Comparison of ENCODE assay signal across 25 cellular contexts in genomic region chr10:43340101-43340500, GRCh38. TPM values are rescaled to one million over a fixed set of nuclear protein-coding genes. Genes with fewer than 3 reads are reported as not detected.
A peak's percentile ranks its signal among the peaks of the same experiment; 100 is the strongest.
DNase-seq lines count a peak whose midpoint lies in the region; ATAC-seq and TF ChIP-seq lines count a peak whose summit lies in the region.
"Had no signal": no experiment of that assay in that cellular context is flagged by ENCODE, and none has a peak within 500 bp of the region (broad histone marks: within the 10 kb centered on the region; RNA-seq: fewer than 3 reads in every experiment).

No MANE protein-coding gene starts in this region.

- TF ChIP-seq POLR2A in upper lobe of left lung (IDR thresholded peaks at IDR 0.05): no peak

- ATAC-seq in left lung: no peak
- ATAC-seq in upper lobe of left lung (ENCODE audit: low FRiP score in 2 of 2): no peak
- no peak for ATAC-seq in GM21526 (IDR thresholded peaks at IDR 0.05; ENCODE audit: low FRiP score, unreplicated experiment)
- no peak for ATAC-seq in HG02610 (IDR thresholded peaks at IDR 0.05; ENCODE audit: unreplicated experiment)
- ATAC-seq: GM12878 had no signal

- H3K27me3 ChIP-seq in PC-9 (ENCODE audit: insufficient read depth, low read depth) (no peaks in the 10 kb centered on the region), left lung (peaks cover 0 to 5% of the 10 kb centered on the region in 2 donors), upper lobe of left lung (no peaks in the 10 kb centered on the region), endodermal cell (ENCODE audit: control insufficient read depth, insufficient read depth, low read length, poor library complexity, severe bottlenecking) (no peaks in the 10 kb centered on the region)

- H3K4me1 ChIP-seq in PC-9 (replicated peaks; ENCODE audit: insufficient read depth): peaks cover 23% of the 10 kb centered on the region
- peaks cover 0 to 7% of the 10 kb centered on the region in 2 donors for H3K4me1 ChIP-seq in left lung
- peaks cover 0 to 26% (median 8%) of the 10 kb centered on the region in 4 donors for H3K4me1 ChIP-seq in upper lobe of left lung
- H3K4me1 ChIP-seq in endodermal cell (ENCODE audit: control insufficient read depth, insufficient read depth, low read length): no peaks in the 10 kb centered on the region

- no peak overlapping the region for H3K9ac ChIP-seq in endodermal cell (ENCODE audit: extremely low read depth, low read length, poor library complexity, severe bottlenecking)
- H3K9ac ChIP-seq: GM23248 had no signal

- peaks cover 67% of the 10 kb centered on the region for H3K4me1 Mint-ChIP-seq in Calu3 (ENCODE audit: low read depth, unreplicated experiment)
- peaks cover 13% of the 10 kb centered on the region for H3K4me1 Mint-ChIP-seq in endodermal cell

- peaks cover 26% of the 10 kb centered on the region for H3K36me3 Mint-ChIP-seq in Calu3 (ENCODE audit: insufficient read depth, unreplicated experiment)
- H3K36me3 Mint-ChIP-seq in endodermal cell (ENCODE audit: low read depth): no peaks in the 10 kb centered on the region

- H3K9me2 ChIP-seq in PC-9 (ENCODE audit: insufficient read depth): no peaks in the 10 kb centered on the region

- POLR2A ChIA-PET in PC-9 (lab: Charles Lee; ENCODE audit: unreplicated experiment): no interaction called here

- no peaks in the 10 kb centered on the region for H4K20me1 ChIP-seq in PC-9 (ENCODE audit: insufficient read depth)

- peak overlapping the region; percentile 77 for H3K27ac Mint-ChIP-seq in Calu3 (ENCODE audit: unreplicated experiment)
- no peak overlapping the region for H3K27ac Mint-ChIP-seq in endodermal cell
- H3K27ac Mint-ChIP-seq: CD4-positive, alpha-beta T cell had no signal

- H3K4me3 Mint-ChIP-seq in Calu3 (ENCODE audit: low read depth, unreplicated experiment) (no peak overlapping the region), endodermal cell (no peak overlapping the region)
- H3K4me3 Mint-ChIP-seq: CD4-positive, alpha-beta T cell had no signal

- DNase-seq in Calu3 (no peak), PC-9 (no peak), left lung (no peak), upper lobe of left lung (no peak), endodermal cell (no peak)
- DNase-seq: CD4-positive, alpha-beta T cell; COR-L47; DND-41; GM23248; Karpas-422; NCI-H1694; NCI-H2081; NCI-H2171; NCI-H345; NCI-H524 treated with DMSO at 0.1 percent for 48 hours; NCI-H82; Right ventricle myocardium superior had no signal

- H3K4me3 ChIP-seq in PC-9 (no peak overlapping the region), left lung (no peak overlapping the region), upper lobe of left lung (no peak overlapping the region), endodermal cell (ENCODE audit: low read length) (no peak overlapping the region)
- H3K4me3 ChIP-seq: GM12878, GM23248, HAP-1 had no signal

- BruUV-seq in Calu3 (replicated peaks; lab: Mats Ljungman, UMichigan) (no TSS peak), PC-9 (replicated peaks; lab: Mats Ljungman, UMichigan) (no TSS peak)

- no peaks in the 10 kb centered on the region for H3K79me2 ChIP-seq in PC-9 (ENCODE audit: low read depth)

- no peak for TF ChIP-seq EP300 in upper lobe of left lung (IDR thresholded peaks at IDR 0.05)

- H3K27ac ChIP-seq in PC-9: no peak overlapping the region
- H3K27ac ChIP-seq in left lung: peak overlapping the region; percentile 45 to 67
- peak overlapping the region in 3 of 4 donors; percentile 26 to 76 (median 27) for H3K27ac ChIP-seq in upper lobe of left lung
- H3K27ac ChIP-seq in endodermal cell (ENCODE audit: low read depth, low read length): no peak overlapping the region
- H3K27ac ChIP-seq: GM23248 had no signal

- no peak overlapping the region; the same call in 1 of the 2 replicates for H2AFZ ChIP-seq in PC-9
- H2AFZ ChIP-seq: GM23248 had no signal

- TF ChIP-seq CTCF in Calu3 (IDR thresholded peaks at IDR 0.05; ENCODE audit: unreplicated experiment): no peak
- no peak for TF ChIP-seq CTCF in PC-9 (conservative IDR thresholded peaks at IDR 0.05)
- TF ChIP-seq CTCF in left lung (IDR thresholded peaks at IDR 0.05): no peak
- TF ChIP-seq CTCF in upper lobe of left lung (IDR thresholded peaks at IDR 0.05): no peak
- no peak for TF ChIP-seq CTCF in endodermal cell (conservative IDR thresholded peaks at IDR 0.05)

- H3K9me3 Mint-ChIP-seq in Calu3 (ENCODE audit: low read depth, unreplicated experiment) (no peaks in the 10 kb centered on the region), endodermal cell (no peaks in the 10 kb centered on the region)
- H3K9me3 Mint-ChIP-seq: CD4-positive, alpha-beta T cell had no signal

- H3K36me3 ChIP-seq in PC-9 (ENCODE audit: low read depth) (no peaks in the 10 kb centered on the region), left lung (no peaks in the 10 kb centered on the region), upper lobe of left lung (no peaks in the 10 kb centered on the region), endodermal cell (ENCODE audit: control insufficient read depth, insufficient read depth, low read length) (no peaks in the 10 kb centered on the region)
- H3K36me3 ChIP-seq: HAP-1 had no signal

- intact Hi-C loops in Calu3 (cut with micrococcal nuclease; ENCODE audit: unreplicated experiment): no loop called here
- intact Hi-C loops in PC-9 (cut with micrococcal nuclease; ENCODE audit: unreplicated experiment): no loop called here
- intact Hi-C loops in left lung (cut with DNase I): loop anchor here in 1 of 2 donors (10.0 kb wide), 1 partner anchor 45 kb away; no protein-coding TSS in a partner anchor

- H3K27me3 Mint-ChIP-seq in Calu3 (ENCODE audit: unreplicated experiment): no peaks in the 10 kb centered on the region
- peaks cover 16% of the 10 kb centered on the region for H3K27me3 Mint-ChIP-seq in endodermal cell (ENCODE audit: insufficient read depth)

- CTCF ChIA-PET in Calu3 (lab: Charles Lee): interaction anchor here (0.6 to 1.0 kb wide), 4 partner anchors 15 to 56 kb away, joined by 3 to 4 read pairs (median 4); no protein-coding TSS in a partner anchor
- CTCF ChIA-PET in PC-9 (lab: Charles Lee): no interaction called here

- WGBS in upper lobe of left lung, 2 donors: 81 to 84% methylated on average over 6 of the region's 6 CpGs
- 87 to 95% methylated on average over 4 to 6 of the region's 6 CpGs for WGBS in endodermal cell (ENCODE audit: insufficient coverage in 1 of 2, insufficient read length in 1 of 2), 2 experiments

- H3K4me2 ChIP-seq in PC-9: peak overlapping the region; percentile 52

- peaks cover 20% of the 10 kb centered on the region for H3F3A ChIP-seq in PC-9 (ENCODE audit: insufficient read depth, low read depth)

- no peaks in the 10 kb centered on the region for H3K9me3 ChIP-seq in PC-9 (ENCODE audit: insufficient read depth, low read depth)
- no peaks in the 10 kb centered on the region for H3K9me3 ChIP-seq in left lung
- H3K9me3 ChIP-seq in upper lobe of left lung: no peaks in the 10 kb centered on the region
- H3K9me3 ChIP-seq in endodermal cell (ENCODE audit: control insufficient read depth, low read length): no peaks in the 10 kb centered on the region
- H3K9me3 ChIP-seq: HAP-1 had no signal

RNA-seq across cellular contexts. Expression of gene FXYD4, which starts 31.3 kb away (rescaled TPM):
- not detected in 2 replicates for total RNA-seq in Calu3 (2022)
- total RNA-seq in PC-9 (2021): not detected in 2 replicates
- total RNA-seq in left lung: 1 to 10 TPM; 1.0 to 6.0 TPM
- 1 to 10 TPM in 3 of 6 donors, not detected in 3; 2.5 to 4.0 (median 2.7) TPM for total RNA-seq in upper lobe of left lung
- under 1 TPM in 1 of 2 donors, not detected in 1; 0.97 TPM for total RNA-seq in endodermal cell
- not detected for polyA plus RNA-seq in endodermal cell (2013, experiment 1 of 2)
- polyA plus RNA-seq in endodermal cell (2013, experiment 2 of 2): not detected
- total RNA-seq: CD4-positive, alpha-beta T cell; GM12878; GM23248; M059J; OCI-LY7; Right ventricle myocardium superior; RPMI7951 had no signal
- polyA plus RNA-seq: BJ, GM12878, GM23248 had no signal

Comparison
In these comparisons a context has a peak if more than half of its experiments do, and no peak if none do; other contexts are left out.
1. H3K27ac ChIP-seq: peak in left lung (2 of 2) and upper lobe of left lung (3 of 4); none in PC-9 (single experiment) and endodermal cell (single experiment).